8 cellular contexts compared by ENCODE assay signal in the genomic region with DNA sequence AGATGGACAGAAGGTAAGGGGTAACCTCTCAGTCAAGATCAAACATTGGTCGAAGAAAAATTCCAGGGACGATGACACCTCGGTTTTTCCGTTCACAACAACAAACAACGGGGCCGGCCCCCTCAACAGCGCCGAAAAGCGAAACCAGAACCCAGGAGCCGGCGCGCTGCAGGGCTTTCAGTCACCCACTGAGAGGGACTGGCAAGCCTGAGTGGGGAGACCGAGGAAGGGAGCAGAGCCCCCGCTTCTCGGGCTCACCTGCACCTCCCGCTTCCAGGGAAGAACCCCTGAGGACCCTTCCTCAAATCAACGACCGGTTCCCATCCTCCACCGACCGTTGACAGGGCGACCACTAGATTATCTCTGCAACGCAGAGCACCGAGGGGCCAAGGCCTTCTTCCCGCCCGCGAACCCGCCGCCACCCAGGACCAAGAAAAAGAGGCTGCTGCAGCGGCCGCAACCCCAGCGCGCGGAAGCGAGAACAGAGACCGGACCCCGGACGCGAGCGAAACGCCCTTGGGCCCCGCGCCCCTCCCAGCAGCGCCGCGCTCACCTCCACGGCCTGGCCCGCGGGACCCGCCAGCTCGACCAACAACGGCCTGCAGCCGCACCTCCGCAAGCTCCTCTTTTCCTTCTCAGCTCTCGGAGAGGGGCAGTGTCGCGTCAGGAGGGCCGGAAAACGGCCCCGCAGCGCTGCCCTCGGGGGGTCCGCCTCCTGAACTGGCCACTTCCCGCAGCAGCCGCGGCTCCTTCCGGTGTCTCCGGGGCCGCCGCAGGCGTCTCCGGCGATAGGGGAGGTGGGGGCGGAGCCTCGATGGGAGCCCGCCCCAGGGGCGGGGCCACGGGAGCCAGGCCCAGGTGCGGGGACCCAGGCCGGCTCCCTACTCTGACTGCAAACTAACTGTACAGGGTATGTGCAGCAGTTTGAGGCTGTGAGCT. TPM values are rescaled to one million over a fixed set of nuclear protein-coding genes. Genes with fewer than 3 reads are reported as not detected.
A peak's percentile ranks its signal among the peaks of the same experiment; 100 is the strongest.
DNase-seq lines count a peak whose midpoint lies in the region; ATAC-seq and TF ChIP-seq lines count a peak whose summit lies in the region.

A gene (minus strand): TSS at position 763 of the 939 bp plus-strand sequence. CDS start 18,155 bp downstream, outside the sequence.

- H3K27me3 ChIP-seq in iPS-15b (ENCODE audit: control insufficient read depth, insufficient read depth, low read length) (no peaks in the 10 kb centered on the region), skeletal muscle satellite cell (ENCODE audit: control insufficient read depth, insufficient read depth, low read length) (no peaks in the 10 kb centered on the region)

- peak within 1 kb of the TSS; percentile 89 to 97 (median 94) for H3K27ac Mint-ChIP-seq in brain

- H3K36me3 ChIP-seq in iPS-15b (ENCODE audit: control insufficient read depth, insufficient read depth, low read length): no peaks in the 10 kb centered on the region
- no peaks in the 10 kb centered on the region for H3K36me3 ChIP-seq in skeletal muscle satellite cell (ENCODE audit: insufficient read depth, low read length)

- H3K4me3 Mint-ChIP-seq in brain: peak within 1 kb of the TSS; percentile 93 to 98 (median 95)

- H3K9me3 Mint-ChIP-seq in brain: no peaks in the 10 kb centered on the region

- H3K36me3 Mint-ChIP-seq in brain: no peaks in the 10 kb centered on the region

- DNase-seq in NCI-H524 (lab: John Stamatoyannopoulos, UW) (peak; percentile 26 to 81), NCI-H524 treated with DMSO at 0.1 percent for 48 hours (lab: John Stamatoyannopoulos, UW) (no peak), NCI-H2107 (lab: John Stamatoyannopoulos, UW) (peak; percentile 77), UCSD-AML1 (lab: John Stamatoyannopoulos, UW; ENCODE audit: unreplicated experiment) (peak; percentile 91)

- H3K9ac ChIP-seq in iPS-15b (ENCODE audit: low read depth, low read length): peak within 1 kb of the TSS; percentile 54
- peak within 1 kb of the TSS; percentile 93 for H3K9ac ChIP-seq in skeletal muscle satellite cell (ENCODE audit: low read depth, low read length)

- H3K9me3 ChIP-seq in iPS-15b (ENCODE audit: control insufficient read depth, insufficient read depth, low read length) (no peaks in the 10 kb centered on the region), skeletal muscle satellite cell (replicated peaks; ENCODE audit: low read length) (no peaks in the 10 kb centered on the region)

- H3K4me1 Mint-ChIP-seq in brain: peaks cover 48% of the 10 kb centered on the region

- peaks cover 27% of the 10 kb centered on the region for H3K27me3 Mint-ChIP-seq in brain

- H3K4me1 ChIP-seq in iPS-15b (ENCODE audit: control insufficient read depth, insufficient read depth, low read length): peaks cover 3% of the 10 kb centered on the region
- H3K4me1 ChIP-seq in skeletal muscle satellite cell (ENCODE audit: control insufficient read depth, insufficient read depth, low read length): peaks cover 21% of the 10 kb centered on the region

- peak; percentile 96 for ATAC-seq in HG02981 (IDR thresholded peaks at IDR 0.05; ENCODE audit: unreplicated experiment)

- peak within 1 kb of the TSS; percentile 65 for H3K4me3 ChIP-seq in iPS-15b (ENCODE audit: low read depth, low read length)
- peak within 1 kb of the TSS; percentile 98 for H3K4me3 ChIP-seq in skeletal muscle satellite cell (ENCODE audit: low read length)

- H3K4me2 ChIP-seq in skeletal muscle satellite cell (ENCODE audit: low read length): peak within 1 kb of the TSS; percentile 89

- no peak for TF ChIP-seq CTCF in brain (conservative IDR thresholded peaks at IDR 0.05)

RNA-seq across cellular contexts. Expression of the gene that starts here (rescaled TPM):
- 36.3 TPM for polyA plus RNA-seq in brain (ENCODE audit: insufficient read depth, low read depth, low replicate concordance)
- total RNA-seq in skeletal muscle satellite cell (2012; rRNA removed): 59.8 and 82.4 TPM in 2 replicates
